Comparison of ENCODE assay signal across 9 cellular contexts in genomic region chrX:22063284-22063683, GRCh38. TPM values are rescaled to one million over a fixed set of nuclear protein-coding genes. Genes with fewer than 3 reads are reported as not detected.
DNase-seq lines count a peak whose midpoint lies in the region; ATAC-seq and TF ChIP-seq lines count a peak whose summit lies in the region.
"Had no signal": no experiment of that assay in that cellular context is flagged by ENCODE, and none has a peak within 500 bp of the region (broad histone marks: within the 10 kb centered on the region; RNA-seq: fewer than 3 reads in every experiment).

No MANE protein-coding gene starts in this region.

- H3K9me3 ChIP-seq in DND-41 (ENCODE audit: insufficient read depth, low read length, severe bottlenecking) (no peaks in the 10 kb centered on the region), spleen (no peaks in the 10 kb centered on the region)
- H3K9me3 ChIP-seq: lower lobe of right lung had no signal

- peak overlapping the region; percentile 22 for H3K4me3 Mint-ChIP-seq in activated naive CD8-positive, alpha-beta T cell treated with anti-CD3 and anti-CD28 coated beads, Interleukin-2, amount 10 ng/mL, durations not matched to agents 7 days and 5 days

- TF ChIP-seq CTCF in DND-41 (IDR thresholded peaks at IDR 0.05; ENCODE audit: borderline replicate concordance, extremely low read depth, low read length, poor library complexity, severe bottlenecking) = no peak
- no peak for TF ChIP-seq CTCF in spleen (IDR thresholded peaks at IDR 0.05 in 8 of 11, conservative IDR thresholded peaks at IDR 0.05 in 3 of 11)

- no peak overlapping the region for H3K9ac ChIP-seq in DND-41 (ENCODE audit: low read depth, low read length)

- peak; percentile 20 for DNase-seq in DND-41
- no peak for DNase-seq in activated naive CD8-positive, alpha-beta T cell treated with anti-CD3 and anti-CD28 coated beads, Interleukin-2, amount 10 ng/mL, durations not matched to agents 7 days and 5 days
- no peak for DNase-seq in nucleus accumbens (lab: John Stamatoyannopoulos, UW)
- no peak for DNase-seq in NCI-H748 (lab: John Stamatoyannopoulos, UW; ENCODE audit: unreplicated experiment)
- no peak for DNase-seq in AG08396 (ENCODE audit: low spot score)
- DNase-seq in spleen = no peak
- DNase-seq: lower lobe of right lung had no signal

- H3K79me2 ChIP-seq in DND-41 (ENCODE audit: insufficient read depth, low read length) = no peaks in the 10 kb centered on the region

- H3K4me2 ChIP-seq in DND-41 (ENCODE audit: insufficient read depth, low read length) = no peak overlapping the region

- no peak overlapping the region for H3K27ac ChIP-seq in DND-41 (ENCODE audit: low read length)
- H3K27ac ChIP-seq in spleen = peak overlapping the region in 2 of 8 donors; percentile 31 to 66
- H3K27ac ChIP-seq: lower lobe of right lung had no signal

- H3K27ac Mint-ChIP-seq in activated naive CD8-positive, alpha-beta T cell treated with anti-CD3 and anti-CD28 coated beads, Interleukin-2, amount 10 ng/mL, durations not matched to agents 7 days and 5 days = peak overlapping the region; percentile 16

- ATAC-seq in DND-41 (ENCODE audit: insufficient read depth, low read depth) = peak; percentile 79
- ATAC-seq in GM19467 (IDR thresholded peaks at IDR 0.05; ENCODE audit: unreplicated experiment) = peak; percentile 91
- ATAC-seq in HG03520 (IDR thresholded peaks at IDR 0.05; ENCODE audit: unreplicated experiment) = peak; percentile 84
- peak; percentile 33 for ATAC-seq in activated naive CD8-positive, alpha-beta T cell treated with anti-CD3 and anti-CD28 coated beads, Interleukin-2, amount 10 ng/mL, durations not matched to agents 7 days and 5 days (ENCODE audit: low read depth)

- H3K4me1 ChIP-seq in DND-41 (ENCODE audit: insufficient read depth, low read length) (peaks cover 14% of the 10 kb centered on the region), spleen (peaks cover 0 to 25% (median 6%) of the 10 kb centered on the region in 6 donors)
- H3K4me1 ChIP-seq: lower lobe of right lung had no signal

- WGBS in spleen, 5 donors = 32 to 46% (median 41%) methylated on average over 7 of the region's 7 CpGs

- H3K27me3 ChIP-seq in DND-41 (ENCODE audit: insufficient read depth, low read length, poor library complexity) (no peaks in the 10 kb centered on the region), spleen (replicated peaks in 1 of 7) (no peaks in the 10 kb centered on the region)

- H3K36me3 ChIP-seq in DND-41 (ENCODE audit: insufficient read depth, low read length) = no peaks in the 10 kb centered on the region
- H3K36me3 ChIP-seq in spleen = no peaks in the 10 kb centered on the region
- H3K36me3 ChIP-seq: lower lobe of right lung had no signal

- H3K4me3 ChIP-seq in DND-41 (ENCODE audit: low read depth in 1 of 2, low read length in 2 of 2) (no peak overlapping the region), spleen (no peak overlapping the region)
- H3K4me3 ChIP-seq: lower lobe of right lung had no signal

- H2AFZ ChIP-seq in DND-41 (ENCODE audit: low read depth, low read length) = no peak overlapping the region

- no peaks in the 10 kb centered on the region for H3K36me3 Mint-ChIP-seq in activated naive CD8-positive, alpha-beta T cell treated with anti-CD3 and anti-CD28 coated beads, Interleukin-2, amount 10 ng/mL, durations not matched to agents 7 days and 5 days

- TF ChIP-seq POLR2A in spleen (IDR thresholded peaks at IDR 0.05) = no peak

- H3K27me3 Mint-ChIP-seq in activated naive CD8-positive, alpha-beta T cell treated with anti-CD3 and anti-CD28 coated beads, Interleukin-2, amount 10 ng/mL, durations not matched to agents 7 days and 5 days = no peaks in the 10 kb centered on the region

- H3K9me3 Mint-ChIP-seq in activated naive CD8-positive, alpha-beta T cell treated with anti-CD3 and anti-CD28 coated beads, Interleukin-2, amount 10 ng/mL, durations not matched to agents 7 days and 5 days = no peaks in the 10 kb centered on the region

- H4K20me1 ChIP-seq in DND-41 (ENCODE audit: insufficient read depth, low read length) = no peaks in the 10 kb centered on the region

- H3K4me1 Mint-ChIP-seq in activated naive CD8-positive, alpha-beta T cell treated with anti-CD3 and anti-CD28 coated beads, Interleukin-2, amount 10 ng/mL, durations not matched to agents 7 days and 5 days = peaks cover 18% of the 10 kb centered on the region

- POLR2A ChIA-PET in activated naive CD8-positive, alpha-beta T cell treated with anti-CD3 and anti-CD28 coated beads, Interleukin-2, amount 10 ng/mL, durations not matched to agents 7 days and 5 days (lab: Charles Lee) = no interaction called here

- intact Hi-C loops in spleen (cut with DNase I; ENCODE audit: low total_unique reads) = no loop called here

RNA-seq across cellular contexts. Expression of gene PHEX, which starts 31.2 kb away (rescaled TPM):
- under 1 TPM; 0.23 to 0.55 TPM for total RNA-seq in activated naive CD8-positive, alpha-beta T cell treated with anti-CD3 and anti-CD28 coated beads, Interleukin-2, amount 10 ng/mL, durations not matched to agents 7 days and 5 days
- total RNA-seq in spleen = 1 to 10 TPM in 1 of 7 donors, under 1 TPM in 6; 0.33 to 1.5 (median 0.63) TPM
- polyA plus RNA-seq in spleen = under 1 TPM; 0.13 to 0.46 (median 0.23) TPM

Comparison
In these comparisons a context has a peak if more than half of its experiments do, and no peak if none do; other contexts are left out.
1. ATAC-seq: peak in every context shown above with its lines; median percentile 91 in GM19467; 84 in HG03520; 79 in DND-41; 33 in activated naive CD8-positive, alpha-beta T cell treated with anti-CD3 and anti-CD28 coated beads, Interleukin-2, amount 10 ng/mL, durations not matched to agents 7 days and 5 days.